ENCODE assay signal across 8 cellular contexts in the genomic region with DNA sequence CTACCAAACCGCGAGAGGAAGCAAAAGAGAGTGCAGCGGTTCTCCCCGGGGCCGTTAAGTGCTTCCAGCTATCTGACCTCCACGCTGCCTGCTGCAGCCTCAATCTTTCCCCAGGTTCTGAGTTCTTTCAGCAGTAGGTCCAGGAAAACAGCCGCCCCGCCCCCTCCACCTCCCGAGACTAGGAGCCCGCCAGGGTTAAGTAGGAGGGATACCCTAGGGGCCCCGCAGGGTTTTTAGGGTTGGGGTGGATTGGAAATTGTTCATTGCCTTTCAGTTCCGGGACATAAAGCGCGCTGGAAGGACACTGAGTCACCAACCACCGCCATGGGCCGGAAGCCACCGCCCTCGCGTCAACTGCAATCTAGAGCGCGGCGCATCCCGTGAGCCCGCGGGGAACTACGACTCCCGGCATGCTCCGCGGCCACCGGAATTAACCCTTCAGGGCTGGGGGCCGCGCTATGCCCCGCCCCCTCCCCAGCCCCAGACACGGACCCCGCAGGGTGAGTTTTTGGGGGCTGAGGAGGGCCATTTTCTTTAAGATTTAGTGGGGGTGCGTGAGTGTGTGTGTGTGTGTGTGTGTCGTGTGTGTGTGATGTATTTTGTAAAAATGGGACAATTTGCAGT. TPM values are rescaled to one million over a fixed set of nuclear protein-coding genes. Genes with fewer than 3 reads are reported as not detected.
A peak's percentile ranks its signal among the peaks of the same experiment; 100 is the strongest.
DNase-seq lines count a peak whose midpoint lies in the region; TF ChIP-seq lines count a peak whose summit lies in the region.

A gene (plus strand): TSS at position 456 of the 624 bp plus-strand sequence. CDS start 1,332 bp downstream, outside the sequence.

- peak within 1 kb of the TSS; percentile 98 for H3K4me3 Mint-ChIP-seq in nephron progenitor cell
- H3K4me3 Mint-ChIP-seq in stimulated activated naive CD8-positive, alpha-beta T cell treated with anti-CD3 and anti-CD28 coated beads, Interleukin-15, Interleukin-2, amounts not matched to agents 100 ng/mL and 50 ng/mL, for 24 hours = peak within 1 kb of the TSS; percentile 89

- H3K9me3 Mint-ChIP-seq in nephron progenitor cell = no peaks in the 10 kb centered on the region
- H3K9me3 Mint-ChIP-seq in stimulated activated naive CD8-positive, alpha-beta T cell treated with anti-CD3 and anti-CD28 coated beads, Interleukin-15, Interleukin-2, amounts not matched to agents 100 ng/mL and 50 ng/mL, for 24 hours = no peaks in the 10 kb centered on the region

- DNase-seq in ELR (ENCODE audit: low read depth) (peak; percentile 97), H7 (peak; percentile 97), M059J (ENCODE audit: low read depth) (peak; percentile 91), fibroblast of the aortic adventitia (ENCODE audit: low read depth) (peak; percentile 86), nephron progenitor cell (peak; percentile 90)
- DNase-seq in activated T-helper 9 cell treated with anti-CD3 and anti-CD28 coated beads, Interleukin-2, amount 50 U/mL, for 16 hours (ENCODE audit: low read depth) = peak; percentile 92

- TF ChIP-seq POLR2A in Raji (IDR thresholded peaks at IDR 0.05; ENCODE audit: insufficient read depth, low read depth, low read length) = peak; percentile 91

- H3K4me3 ChIP-seq in H7 (ENCODE audit: insufficient read depth, low read depth, low read length) = peak within 1 kb of the TSS; percentile 70
- H3K4me3 ChIP-seq in fibroblast of the aortic adventitia (ENCODE audit: low read depth, low read length) = peak within 1 kb of the TSS; percentile 75

- H3K27me3 Mint-ChIP-seq in nephron progenitor cell (ENCODE audit: low read depth, poor library complexity) = peaks cover 7% of the 10 kb centered on the region
- no peaks in the 10 kb centered on the region for H3K27me3 Mint-ChIP-seq in stimulated activated naive CD8-positive, alpha-beta T cell treated with anti-CD3 and anti-CD28 coated beads, Interleukin-15, Interleukin-2, amounts not matched to agents 100 ng/mL and 50 ng/mL, for 24 hours

- H3K27me3 ChIP-seq in H7 (ENCODE audit: control insufficient read depth, insufficient read depth, low read length) = no peaks in the 10 kb centered on the region

- peak within 1 kb of the TSS; percentile 64 for H3K27ac Mint-ChIP-seq in nephron progenitor cell
- H3K27ac Mint-ChIP-seq in stimulated activated naive CD8-positive, alpha-beta T cell treated with anti-CD3 and anti-CD28 coated beads, Interleukin-15, Interleukin-2, amounts not matched to agents 100 ng/mL and 50 ng/mL, for 24 hours = peak within 1 kb of the TSS; percentile 99

- H3K36me3 ChIP-seq in H7 (replicated peaks; ENCODE audit: control insufficient read depth, insufficient read depth, low read length) = peaks cover 7% of the 10 kb centered on the region

- TF ChIP-seq CTCF in fibroblast of the aortic adventitia (IDR thresholded peaks at IDR 0.05; ENCODE audit: insufficient read depth, low read length) (no peak), nephron progenitor cell (IDR thresholded peaks at IDR 0.05) (no peak)

- H3K4me1 Mint-ChIP-seq in nephron progenitor cell = peaks cover 42% of the 10 kb centered on the region
- peaks cover 41% of the 10 kb centered on the region for H3K4me1 Mint-ChIP-seq in stimulated activated naive CD8-positive, alpha-beta T cell treated with anti-CD3 and anti-CD28 coated beads, Interleukin-15, Interleukin-2, amounts not matched to agents 100 ng/mL and 50 ng/mL, for 24 hours (ENCODE audit: low read depth)

- peaks cover 14% of the 10 kb centered on the region for H3K36me3 Mint-ChIP-seq in nephron progenitor cell (ENCODE audit: low read depth)
- peaks cover 10% of the 10 kb centered on the region for H3K36me3 Mint-ChIP-seq in stimulated activated naive CD8-positive, alpha-beta T cell treated with anti-CD3 and anti-CD28 coated beads, Interleukin-15, Interleukin-2, amounts not matched to agents 100 ng/mL and 50 ng/mL, for 24 hours (ENCODE audit: low read depth)

RNA-seq across cellular contexts. Expression of the gene that starts here (rescaled TPM):
- total RNA-seq in H7 (2014; rRNA removed; shearing (Covaris generic)) = 118 and 129 TPM in 2 replicates
- total RNA-seq in M059J (2014; rRNA removed; shearing (Covaris generic)) = 84.5 and 88.7 TPM in 2 replicates
- total RNA-seq in fibroblast of the aortic adventitia (ENCODE audit: low replicate concordance) = 74.2 and 125 TPM in 2 replicates

Comparison
In these comparisons a context has a peak if more than half of its experiments do, and no peak if none do; other contexts are left out.
1. Peak in every context shown above with its lines: DNase-seq and H3K4me3 ChIP-seq.